22 cellular contexts compared by ENCODE assay signal in genomic region chr14:38705220-38705619, GRCh38.
"Had no signal": no experiment of that assay in that cellular context is flagged by ENCODE, and none has a peak within 500 bp of the region (broad histone marks: within the 10 kb centered on the region; RNA-seq: fewer than 3 reads in every experiment).

No MANE protein-coding gene starts in this region.

- H3K27ac ChIP-seq: epithelial cell of prostate, esophagus muscularis mucosa, gastroesophageal sphincter, hepatocyte, ovary, right atrium auricular region, tibial artery, upper lobe of left lung, uterus had no signal

- H3K9me3 ChIP-seq: esophagus muscularis mucosa, gastroesophageal sphincter, ovary, right atrium auricular region, tibial artery, upper lobe of left lung, uterus had no signal

- ATAC-seq: effector memory CD8-positive, alpha-beta T cell; gastroesophageal sphincter; left cardiac atrium; naive thymus-derived CD8-positive, alpha-beta T cell; stimulated activated memory B cell treated with anti-CD40 and anti-IgM and Interleukin-4, amounts not matched to agents 10 μg/mL and 1 μg/mL and 100 μg/mL, for 72 hours had no signal

- H3K4me3 ChIP-seq: esophagus muscularis mucosa, gastroesophageal sphincter, hepatocyte, ovary, right atrium auricular region, tibial artery, upper lobe of left lung, uterus had no signal

- H2AFZ ChIP-seq: hepatocyte had no signal

- FAIRE-seq: colon, kidney had no signal

- H3K4me1 ChIP-seq: esophagus muscularis mucosa, gastroesophageal sphincter, right atrium auricular region, tibial artery, upper lobe of left lung, uterus had no signal

- H3K79me2 ChIP-seq: hepatocyte had no signal

- H3K27me3 Mint-ChIP-seq: dendritic cell treated with granulocyte-macrophage colony-stimulating factor and Interleukin-4, amounts not matched to agents 40 ng/mL and 50 ng/mL, for 4 days; effector memory CD8-positive, alpha-beta T cell; stimulated activated memory B cell treated with anti-CD40 and anti-IgM and Interleukin-4, amounts not matched to agents 10 μg/mL and 1 μg/mL and 100 μg/mL, for 72 hours; stimulated activated naive CD8-positive, alpha-beta T cell treated with anti-CD3 and anti-CD28 coated beads, Interleukin-15, Interleukin-2, amounts not matched to agents 100 ng/mL and 50 ng/mL, for 24 hours had no signal

- H3K9me3 Mint-ChIP-seq: stimulated activated memory B cell treated with anti-CD40 and anti-IgM and Interleukin-4, amounts not matched to agents 10 μg/mL and 1 μg/mL and 100 μg/mL, for 72 hours; stimulated activated naive CD8-positive, alpha-beta T cell treated with anti-CD3 and anti-CD28 coated beads, Interleukin-15, Interleukin-2, amounts not matched to agents 100 ng/mL and 50 ng/mL, for 24 hours had no signal

- H3K4me2 ChIP-seq: hepatocyte had no signal

- H3K4me1 Mint-ChIP-seq: naive thymus-derived CD8-positive, alpha-beta T cell; neural crest cell; stimulated activated memory B cell treated with anti-CD40 and anti-IgM and Interleukin-4, amounts not matched to agents 10 μg/mL and 1 μg/mL and 100 μg/mL, for 72 hours had no signal

- DNase-seq: effector memory CD8-positive, alpha-beta T cell; foreskin fibroblast; kidney; left cardiac atrium; mesendoderm; naive thymus-derived CD8-positive, alpha-beta T cell; nucleus accumbens; ovary; stimulated activated CD4-positive, alpha-beta T cell treated with anti-CD3 and anti-CD28 coated beads, Interleukin-4, amount 100 ng/mL, for 24 hours; tibial artery; upper lobe of left lung; uterus had no signal

- H3K36me3 Mint-ChIP-seq: naive thymus-derived CD8-positive, alpha-beta T cell; stimulated activated memory B cell treated with anti-CD40 and anti-IgM and Interleukin-4, amounts not matched to agents 10 μg/mL and 1 μg/mL and 100 μg/mL, for 72 hours had no signal

- H3K27me3 ChIP-seq: esophagus muscularis mucosa, gastroesophageal sphincter, hepatocyte, ovary, right atrium auricular region, tibial artery, upper lobe of left lung, uterus had no signal

- H3K36me3 ChIP-seq: esophagus muscularis mucosa, gastroesophageal sphincter, ovary, right atrium auricular region, tibial artery, upper lobe of left lung, uterus had no signal

- H3K4me3 Mint-ChIP-seq: dendritic cell treated with granulocyte-macrophage colony-stimulating factor and Interleukin-4, amounts not matched to agents 40 ng/mL and 50 ng/mL, for 4 days; effector memory CD8-positive, alpha-beta T cell; naive thymus-derived CD8-positive, alpha-beta T cell; neural crest cell; stimulated activated memory B cell treated with anti-CD40 and anti-IgM and Interleukin-4, amounts not matched to agents 10 μg/mL and 1 μg/mL and 100 μg/mL, for 72 hours; stimulated activated naive CD8-positive, alpha-beta T cell treated with anti-CD3 and anti-CD28 coated beads, Interleukin-15, Interleukin-2, amounts not matched to agents 100 ng/mL and 50 ng/mL, for 24 hours had no signal

- H3K27ac Mint-ChIP-seq: dendritic cell treated with granulocyte-macrophage colony-stimulating factor and Interleukin-4, amounts not matched to agents 40 ng/mL and 50 ng/mL, for 4 days; effector memory CD8-positive, alpha-beta T cell; naive thymus-derived CD8-positive, alpha-beta T cell; stimulated activated memory B cell treated with anti-CD40 and anti-IgM and Interleukin-4, amounts not matched to agents 10 μg/mL and 1 μg/mL and 100 μg/mL, for 72 hours; stimulated activated naive CD8-positive, alpha-beta T cell treated with anti-CD3 and anti-CD28 coated beads, Interleukin-15, Interleukin-2, amounts not matched to agents 100 ng/mL and 50 ng/mL, for 24 hours had no signal
